Comparison of ENCODE assay signal across 11 cellular contexts in genomic region chr21:45266518-45267389, GRCh38. TPM values are rescaled to one million over a fixed set of nuclear protein-coding genes. Genes with fewer than 3 reads are reported as not detected.
DNase-seq lines count a peak whose midpoint lies in the region; ATAC-seq, FAIRE-seq and TF ChIP-seq lines count a peak whose summit lies in the region.
"Had no signal": no experiment of that assay in that cellular context is flagged by ENCODE, and none has a peak within 500 bp of the region (broad histone marks: within the 10 kb centered on the region; RNA-seq: fewer than 3 reads in every experiment).

No MANE protein-coding gene starts in this region.

- no peaks in the 10 kb centered on the region for H3K27me3 ChIP-seq in CD4-positive, CD25-positive, alpha-beta regulatory T cell (ENCODE audit: control insufficient read depth, insufficient read depth, low read length)
- H3K27me3 ChIP-seq in small intestine (ENCODE audit: control insufficient read depth in 2 of 2, insufficient read depth in 2 of 2, low read length in 2 of 2): no peaks in the 10 kb centered on the region
- H3K27me3 ChIP-seq: uterus had no signal

- H3K9me3 ChIP-seq in CD4-positive, CD25-positive, alpha-beta regulatory T cell (ENCODE audit: control insufficient read depth in 2 of 2, low read length in 2 of 2): peaks cover 4 to 14% of the 10 kb centered on the region in 2 experiments
- no peaks in the 10 kb centered on the region for H3K9me3 ChIP-seq in small intestine (ENCODE audit: control insufficient read depth, low read depth)
- H3K9me3 ChIP-seq: uterus had no signal

- peaks cover 11% of the 10 kb centered on the region for H3K4me1 ChIP-seq in CD4-positive, CD25-positive, alpha-beta regulatory T cell (ENCODE audit: control insufficient read depth, insufficient read depth, low read length, poor library complexity, severe bottlenecking)
- no peaks in the 10 kb centered on the region for H3K4me1 ChIP-seq in small intestine (ENCODE audit: control insufficient read depth in 2 of 2, insufficient read depth in 1 of 2, low read depth in 1 of 2, low read length in 1 of 2)
- H3K4me1 ChIP-seq: uterus had no signal

- H3K36me3 ChIP-seq in CD4-positive, CD25-positive, alpha-beta regulatory T cell (ENCODE audit: control insufficient read depth, insufficient read depth, low read length): peaks cover 55% of the 10 kb centered on the region
- H3K36me3 ChIP-seq in small intestine (ENCODE audit: control insufficient read depth in 2 of 2, insufficient read depth in 2 of 2, low read length in 2 of 2): peaks cover 8 to 20% of the 10 kb centered on the region in 2 donors
- H3K36me3 ChIP-seq: uterus had no signal

- peaks cover 5 to 8% (median 7%) of the 10 kb centered on the region in 4 donors for H3K4me1 Mint-ChIP-seq in CD4-positive, CD25-positive, alpha-beta regulatory T cell
- H3K4me1 Mint-ChIP-seq in activated CD4-positive, alpha-beta T cell treated with anti-CD3 and anti-CD28 coated beads, Interleukin-2, amount 10 ng/mL, durations not matched to agents 7 days and 5 days: peaks cover 26% of the 10 kb centered on the region
- peaks cover 8% of the 10 kb centered on the region for H3K4me1 Mint-ChIP-seq in chondrocyte (ENCODE audit: low read depth)

- H3K36me3 Mint-ChIP-seq in CD4-positive, CD25-positive, alpha-beta regulatory T cell: peaks cover 7% of the 10 kb centered on the region
- H3K36me3 Mint-ChIP-seq in activated CD4-positive, alpha-beta T cell treated with anti-CD3 and anti-CD28 coated beads, Interleukin-2, amount 10 ng/mL, durations not matched to agents 7 days and 5 days (ENCODE audit: low read depth): peaks cover 44% of the 10 kb centered on the region
- H3K36me3 Mint-ChIP-seq in chondrocyte (ENCODE audit: low read depth): peaks cover 39% of the 10 kb centered on the region

- peaks cover 0 to 7% (median 0%) of the 10 kb centered on the region in 7 donors for H3K9me3 Mint-ChIP-seq in CD4-positive, CD25-positive, alpha-beta regulatory T cell
- peaks cover 6% of the 10 kb centered on the region for H3K9me3 Mint-ChIP-seq in activated CD4-positive, alpha-beta T cell treated with anti-CD3 and anti-CD28 coated beads, Interleukin-2, amount 10 ng/mL, durations not matched to agents 7 days and 5 days
- H3K9me3 Mint-ChIP-seq in chondrocyte (ENCODE audit: low read depth): no peaks in the 10 kb centered on the region

- peak in 1 of 2 donors; percentile 54 for ATAC-seq in CD4-positive, CD25-positive, alpha-beta regulatory T cell (ENCODE audit: low read depth in 2 of 2)
- no peak for ATAC-seq in HG03521 (IDR thresholded peaks at IDR 0.05; ENCODE audit: unreplicated experiment)

- CTCF ChIA-PET in activated CD4-positive, alpha-beta T cell treated with anti-CD3 and anti-CD28 coated beads, Interleukin-2, amount 10 ng/mL, durations not matched to agents 7 days and 5 days (lab: Charles Lee): no interaction called here

- no peak overlapping the region for H3K4me3 Mint-ChIP-seq in CD4-positive, CD25-positive, alpha-beta regulatory T cell
- peak overlapping the region; percentile 22 for H3K4me3 Mint-ChIP-seq in activated CD4-positive, alpha-beta T cell treated with anti-CD3 and anti-CD28 coated beads, Interleukin-2, amount 10 ng/mL, durations not matched to agents 7 days and 5 days
- H3K4me3 Mint-ChIP-seq in chondrocyte (ENCODE audit: unreplicated experiment): no peak overlapping the region

- DNase-seq in CD4-positive, CD25-positive, alpha-beta regulatory T cell: peak in 1 of 3 donors; percentile 50
- peak; percentile 71 for DNase-seq in activated CD4-positive, alpha-beta T cell treated with anti-CD3 and anti-CD28 coated beads, Interleukin-2, amount 10 ng/mL, durations not matched to agents 7 days and 5 days
- DNase-seq in chondrocyte (ENCODE audit: low spot score) (no peak), small intestine (peak; percentile 39), nucleus accumbens (lab: John Stamatoyannopoulos, UW) (no peak), SKM-1 (lab: John Stamatoyannopoulos, UW; ENCODE audit: unreplicated experiment) (no peak), NCI-H446 treated with DMSO at 0.1 percent for 48 hours (lab: John Stamatoyannopoulos, UW) (no peak)
- DNase-seq: NCI-H1694 treated with DMSO at 0.1 percent for 48 hours had no signal

- H3K4me3 ChIP-seq in CD4-positive, CD25-positive, alpha-beta regulatory T cell (ENCODE audit: low read depth, low read length): no peak overlapping the region
- no peak overlapping the region for H3K4me3 ChIP-seq in small intestine (ENCODE audit: low read depth in 1 of 2, low read length in 2 of 2)
- H3K4me3 ChIP-seq: uterus had no signal

- TF ChIP-seq CTCF in chondrocyte (IDR thresholded peaks at IDR 0.05): no peak

- no peaks in the 10 kb centered on the region for H3K27me3 Mint-ChIP-seq in CD4-positive, CD25-positive, alpha-beta regulatory T cell
- no peaks in the 10 kb centered on the region for H3K27me3 Mint-ChIP-seq in activated CD4-positive, alpha-beta T cell treated with anti-CD3 and anti-CD28 coated beads, Interleukin-2, amount 10 ng/mL, durations not matched to agents 7 days and 5 days
- no peaks in the 10 kb centered on the region for H3K27me3 Mint-ChIP-seq in chondrocyte (ENCODE audit: low read depth)

- no peak overlapping the region for H3K27ac ChIP-seq in CD4-positive, CD25-positive, alpha-beta regulatory T cell (ENCODE audit: insufficient read depth, low read length, poor library complexity, severe bottlenecking)
- H3K27ac ChIP-seq in small intestine (ENCODE audit: low read depth in 1 of 2, low read length in 1 of 2): peak overlapping the region in 1 of 2 donors; percentile 69
- H3K27ac ChIP-seq: uterus had no signal

- POLR2A ChIA-PET in activated CD4-positive, alpha-beta T cell treated with anti-CD3 and anti-CD28 coated beads, Interleukin-2, amount 10 ng/mL, durations not matched to agents 7 days and 5 days (lab: Charles Lee): no interaction called here

- peak overlapping the region in 2 of 3 donors; percentile 32 to 75 for H3K27ac Mint-ChIP-seq in CD4-positive, CD25-positive, alpha-beta regulatory T cell
- peak overlapping the region; percentile 87 for H3K27ac Mint-ChIP-seq in activated CD4-positive, alpha-beta T cell treated with anti-CD3 and anti-CD28 coated beads, Interleukin-2, amount 10 ng/mL, durations not matched to agents 7 days and 5 days
- peak overlapping the region; percentile 39 for H3K27ac Mint-ChIP-seq in chondrocyte (ENCODE audit: unreplicated experiment)

- 79 to 91% (median 82%) methylated on average over 41 of the region's 41 CpGs for WGBS in small intestine, 3 donors

- no peak for FAIRE-seq in small intestine (lab: Jason Lieb, UNC)
- FAIRE-seq: colon had no signal

RNA-seq across cellular contexts. Expression of gene POFUT2, which starts 20.9 kb away (rescaled TPM):
- total RNA-seq in CD4-positive, CD25-positive, alpha-beta regulatory T cell: 55.6 TPM
- polyA plus RNA-seq in CD4-positive, CD25-positive, alpha-beta regulatory T cell: 1 to 10 TPM; 2.6 to 4.7 (median 3.2) TPM
- 10 to 100 TPM; 19.0 to 19.6 TPM for total RNA-seq in activated CD4-positive, alpha-beta T cell treated with anti-CD3 and anti-CD28 coated beads, Interleukin-2, amount 10 ng/mL, durations not matched to agents 7 days and 5 days
- total RNA-seq in chondrocyte: 59.9 to 73.6 TPM (median 72.4 TPM) in 3 replicates
- polyA plus RNA-seq in small intestine: 10 to 100 TPM; 13.5 to 34.4 (median 20.0) TPM

Comparison
In these comparisons a context has a peak if more than half of its experiments do, and no peak if none do; other contexts are left out.
1. DNase-seq: peak in activated CD4-positive, alpha-beta T cell treated with anti-CD3 and anti-CD28 coated beads, Interleukin-2, amount 10 ng/mL, durations not matched to agents 7 days and 5 days (single experiment) and small intestine (single experiment); none in chondrocyte (single experiment), nucleus accumbens (0 of 56), SKM-1 (single experiment) and NCI-H446 treated with DMSO at 0.1 percent for 48 hours (single experiment).
2. Peak in every context shown above with its lines, with median percentiles within 50 percentile points of each other: H3K27ac Mint-ChIP-seq.